Comparison of ENCODE assay signal across 8 cellular contexts in genomic region chr20:47610247-47610944, GRCh38.
DNase-seq lines count a peak whose midpoint lies in the region; ATAC-seq and TF ChIP-seq lines count a peak whose summit lies in the region.

No MANE protein-coding gene starts in this region.

- H3K36me3 ChIP-seq in esophagus squamous epithelium (peaks cover 0 to 15% (median 0%) of the 10 kb centered on the region in 3 donors), skeletal muscle satellite cell (ENCODE audit: insufficient read depth, low read length) (peaks cover 4% of the 10 kb centered on the region)

- peak overlapping the region; percentile 51 for H3K9ac ChIP-seq in skeletal muscle satellite cell (ENCODE audit: low read depth, low read length)

- peaks cover 66% of the 10 kb centered on the region for H3K36me3 Mint-ChIP-seq in activated CD8-positive, alpha-beta T cell treated with anti-CD3 and anti-CD28 coated beads for 36 hours (ENCODE audit: low read depth)
- no peaks in the 10 kb centered on the region for H3K36me3 Mint-ChIP-seq in progenitor cell of endocrine pancreas (ENCODE audit: insufficient read depth)

- peak overlapping the region in 3 of 4 donors; percentile 42 to 47 (median 43) for H3K27ac ChIP-seq in esophagus squamous epithelium

- H3K4me2 ChIP-seq in skeletal muscle satellite cell (ENCODE audit: low read length) = peak overlapping the region; percentile 46

- TF ChIP-seq CTCF in activated CD8-positive, alpha-beta T cell treated with anti-CD3 and anti-CD28 coated beads for 36 hours (IDR thresholded peaks at IDR 0.05) = no peak
- TF ChIP-seq CTCF in esophagus squamous epithelium (IDR thresholded peaks at IDR 0.05) (no peak), progenitor cell of endocrine pancreas (IDR thresholded peaks at IDR 0.05; ENCODE audit: unreplicated experiment) (no peak)

- TF ChIP-seq POLR2A in esophagus squamous epithelium (IDR thresholded peaks at IDR 0.05) = no peak

- H3K27me3 ChIP-seq in esophagus squamous epithelium (no peaks in the 10 kb centered on the region), skeletal muscle satellite cell (ENCODE audit: control insufficient read depth, insufficient read depth, low read length) (no peaks in the 10 kb centered on the region)

- intact Hi-C loops in activated CD8-positive, alpha-beta T cell treated with anti-CD3 and anti-CD28 coated beads for 36 hours (cut with micrococcal nuclease) = loop anchor here (2.0 kb wide), 1 partner anchor 110 kb away; the partner anchor contains the start of gene NCOA3
- intact Hi-C loops in esophagus squamous epithelium (cut with DNase I) = loop anchor here (10.0 kb wide), 1 partner anchor 216 kb away; no protein-coding TSS in a partner anchor

- H3K4me3 Mint-ChIP-seq in activated CD8-positive, alpha-beta T cell treated with anti-CD3 and anti-CD28 coated beads for 36 hours = peak overlapping the region; percentile 68
- no peak overlapping the region for H3K4me3 Mint-ChIP-seq in progenitor cell of endocrine pancreas (ENCODE audit: low read depth)

- H3K9me3 Mint-ChIP-seq in activated CD8-positive, alpha-beta T cell treated with anti-CD3 and anti-CD28 coated beads for 36 hours = peaks cover 5% of the 10 kb centered on the region
- no peaks in the 10 kb centered on the region for H3K9me3 Mint-ChIP-seq in progenitor cell of endocrine pancreas (ENCODE audit: low read depth)

- H3K4me1 ChIP-seq in esophagus squamous epithelium = peaks cover 0 to 19% (median 10%) of the 10 kb centered on the region in 3 donors
- H3K4me1 ChIP-seq in skeletal muscle satellite cell (ENCODE audit: control insufficient read depth, insufficient read depth, low read length) = peaks cover 20% of the 10 kb centered on the region

- H3K4me1 Mint-ChIP-seq in activated CD8-positive, alpha-beta T cell treated with anti-CD3 and anti-CD28 coated beads for 36 hours (ENCODE audit: low read depth) = peaks cover 86% of the 10 kb centered on the region
- H3K4me1 Mint-ChIP-seq in progenitor cell of endocrine pancreas (ENCODE audit: low read depth) = peaks cover 10% of the 10 kb centered on the region

- no peaks in the 10 kb centered on the region for H3K27me3 Mint-ChIP-seq in activated CD8-positive, alpha-beta T cell treated with anti-CD3 and anti-CD28 coated beads for 36 hours
- H3K27me3 Mint-ChIP-seq in progenitor cell of endocrine pancreas = no peaks in the 10 kb centered on the region

- CTCF ChIA-PET in activated CD8-positive, alpha-beta T cell treated with anti-CD3 and anti-CD28 coated beads for 36 hours (lab: Charles Lee) = interaction anchor here (1.0 to 5.5 kb wide), 9 partner anchors 9 to 337 kb away, joined by 3 to 38 read pairs (median 7); partner anchors contain the start of gene NCOA3

- H3K27ac Mint-ChIP-seq in activated CD8-positive, alpha-beta T cell treated with anti-CD3 and anti-CD28 coated beads for 36 hours = peak overlapping the region; percentile 96
- H3K27ac Mint-ChIP-seq in progenitor cell of endocrine pancreas = no peak overlapping the region

- H3K4me3 ChIP-seq in esophagus squamous epithelium = no peak overlapping the region
- no peak overlapping the region for H3K4me3 ChIP-seq in skeletal muscle satellite cell (ENCODE audit: low read length)

- no peaks in the 10 kb centered on the region for H3K9me3 ChIP-seq in esophagus squamous epithelium
- no peaks in the 10 kb centered on the region for H3K9me3 ChIP-seq in skeletal muscle satellite cell (replicated peaks; ENCODE audit: low read length)

- ATAC-seq in GM18868 (IDR thresholded peaks at IDR 0.05; ENCODE audit: unreplicated experiment) (peak; percentile 50), GM19452 (IDR thresholded peaks at IDR 0.05; ENCODE audit: unreplicated experiment) (no peak), GM18519 (IDR thresholded peaks at IDR 0.05; ENCODE audit: low FRiP score, unreplicated experiment) (no peak)
- peak; percentile 88 for ATAC-seq in activated CD8-positive, alpha-beta T cell treated with anti-CD3 and anti-CD28 coated beads for 36 hours

- POLR2A ChIA-PET in activated CD8-positive, alpha-beta T cell treated with anti-CD3 and anti-CD28 coated beads for 36 hours (lab: Charles Lee) = interaction anchor here (0.6 to 3.1 kb wide), 6 partner anchors 13 to 340 kb away, joined by 3 to 24 read pairs (median 3); partner anchors contain the start of gene NCOA3

- peak; percentile 80 for DNase-seq in LHCN-M2 (ENCODE audit: low read depth)
- peak; percentile 99 for DNase-seq in activated CD8-positive, alpha-beta T cell treated with anti-CD3 and anti-CD28 coated beads for 36 hours
- DNase-seq in esophagus squamous epithelium (lab: John Stamatoyannopoulos, UW) = no peak
- no peak for DNase-seq in progenitor cell of endocrine pancreas (ENCODE audit: low spot score, unreplicated experiment)

- WGBS in esophagus squamous epithelium, 2 donors = 53 to 59% methylated on average over 5 to 6 of the region's 6 CpGs

Comparison
In these comparisons a context has a peak if more than half of its experiments do, and no peak if none do; other contexts are left out.
1. ATAC-seq: peak in GM18868 (single experiment) and activated CD8-positive, alpha-beta T cell treated with anti-CD3 and anti-CD28 coated beads for 36 hours (single experiment); none in GM19452 (single experiment) and GM18519 (single experiment).
2. DNase-seq: peak in LHCN-M2 (single experiment) and activated CD8-positive, alpha-beta T cell treated with anti-CD3 and anti-CD28 coated beads for 36 hours (single experiment); none in esophagus squamous epithelium (single experiment) and progenitor cell of endocrine pancreas (single experiment).